10 cellular contexts compared by ENCODE assay signal in the genomic region with DNA sequence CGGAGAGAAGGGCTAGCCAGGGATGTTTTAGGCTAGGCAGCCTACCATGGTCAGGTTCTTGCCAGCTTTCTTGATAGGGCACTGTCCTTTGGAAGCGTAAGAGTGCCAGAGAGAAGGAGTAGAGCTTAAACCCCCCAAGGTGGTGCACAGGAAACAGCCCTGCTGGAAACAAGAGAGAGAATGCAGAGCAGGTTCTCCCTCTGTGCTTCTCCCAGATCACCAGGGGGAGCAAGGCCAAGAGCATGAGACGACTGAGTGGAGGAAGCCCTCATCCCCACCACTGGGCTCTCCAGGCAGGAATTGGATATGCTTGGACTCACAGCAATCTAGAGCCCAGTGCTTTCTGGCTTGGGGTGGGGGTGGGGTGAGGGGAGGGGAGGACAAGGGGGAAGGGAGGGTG. TPM values are rescaled to one million over a fixed set of nuclear protein-coding genes. Genes with fewer than 3 reads are reported as not detected.
DNase-seq lines count a peak whose midpoint lies in the region; ATAC-seq and TF ChIP-seq lines count a peak whose summit lies in the region.
"Had no signal": no experiment of that assay in that cellular context is flagged by ENCODE, and none has a peak within 500 bp of the region (broad histone marks: within the 10 kb centered on the region; RNA-seq: fewer than 3 reads in every experiment).

No MANE protein-coding gene starts in this region.

- no peaks in the 10 kb centered on the region for H3K9me3 Mint-ChIP-seq in central memory CD8-positive, alpha-beta T cell
- no peaks in the 10 kb centered on the region for H3K9me3 Mint-ChIP-seq in natural killer cell
- H3K9me3 Mint-ChIP-seq: nephron had no signal

- H3K36me3 Mint-ChIP-seq in central memory CD8-positive, alpha-beta T cell (ENCODE audit: insufficient read depth), result peaks cover 23% of the 10 kb centered on the region
- H3K36me3 Mint-ChIP-seq in natural killer cell, result no peaks in the 10 kb centered on the region

- no peak overlapping the region for H3K4me3 ChIP-seq in AG04450 (ENCODE audit: low read depth, low read length)
- H3K4me3 ChIP-seq in HCT116 (replicated peaks in 1 of 2; ENCODE audit: low read depth in 1 of 2, low read length in 2 of 2), result no peak overlapping the region; a peak in 1 of 4 replicates
- no peak overlapping the region for H3K4me3 ChIP-seq in HAP-1

- H3K4me2 ChIP-seq in HCT116 (ENCODE audit: low read length), result peak overlapping the region; percentile 51

- ATAC-seq in HCT116 (no peak), natural killer cell (no peak), HG03565 (IDR thresholded peaks at IDR 0.05; ENCODE audit: unreplicated experiment) (no peak)
- ATAC-seq in central memory CD8-positive, alpha-beta T cell (replicated peaks; ENCODE audit: extremely low read depth, poor library complexity, severe bottlenecking), result no peak

- H3K9ac ChIP-seq in HCT116 (ENCODE audit: low read length), result no peak overlapping the region

- no peaks in the 10 kb centered on the region for H3K9me3 ChIP-seq in AG04450 (ENCODE audit: control insufficient read depth, insufficient read depth, low read length)
- no peaks in the 10 kb centered on the region for H3K9me3 ChIP-seq in HCT116 (ENCODE audit: control insufficient read depth in 1 of 2, insufficient read depth in 1 of 2, low read depth in 1 of 2, low read length in 2 of 2)
- H3K9me3 ChIP-seq in HAP-1, result no peaks in the 10 kb centered on the region

- TF ChIP-seq CTCF in AG04450 (IDR thresholded peaks at IDR 0.05; ENCODE audit: low read depth, low read length) (peak; percentile 29), HCT116 (IDR thresholded peaks at IDR 0.05 in 2 of 3, conservative IDR thresholded peaks at IDR 0.05 in 1 of 3; ENCODE audit: borderline replicate concordance in 1 of 3, insufficient read depth in 1 of 3, low read depth in 2 of 3, low read length in 2 of 3) (no peak), natural killer cell (IDR thresholded peaks at IDR 0.05) (no peak)

- H3K4me1 Mint-ChIP-seq in central memory CD8-positive, alpha-beta T cell, result peaks cover 60% of the 10 kb centered on the region
- peaks cover 67 to 84% of the 10 kb centered on the region in 2 donors for H3K4me1 Mint-ChIP-seq in natural killer cell

- in situ Hi-C loops in HAP-1 (cut with MboI; ENCODE audit: low sequenced_read_pairs), result no loop called here

- no peaks in the 10 kb centered on the region for H3K79me2 ChIP-seq in HCT116 (ENCODE audit: insufficient read depth, low read length)

- H3K27ac Mint-ChIP-seq in central memory CD8-positive, alpha-beta T cell (ENCODE audit: low read depth), result peak overlapping the region; percentile 99
- H3K27ac Mint-ChIP-seq in natural killer cell, result peak overlapping the region; percentile 93 to 99

- no peak for TF ChIP-seq RAD21 in HCT116 (IDR thresholded peaks at IDR 0.05; ENCODE audit: low read depth)

- H3K36me3 ChIP-seq in HCT116 (ENCODE audit: control insufficient read depth in 1 of 2, insufficient read depth in 2 of 2, low read length in 2 of 2), result no peaks in the 10 kb centered on the region
- H3K36me3 ChIP-seq in HAP-1 (replicated peaks), result no peaks in the 10 kb centered on the region

- CTCF ChIA-PET in AG04450 (lab: Charles Lee) (no interaction called here), HCT116 (lab: Charles Lee) (no interaction called here)

- H3K9me2 ChIP-seq in HCT116 (ENCODE audit: insufficient read depth), result no peaks in the 10 kb centered on the region

- H3K27ac ChIP-seq in AG04450 (ENCODE audit: low read depth, low read length) (no peak overlapping the region), HCT116 (ENCODE audit: low read depth, low read length) (no peak overlapping the region)

- H4K20me1 ChIP-seq in HCT116 (ENCODE audit: insufficient read depth), result no peaks in the 10 kb centered on the region

- RAD21 ChIA-PET in HCT116 (lab: Charles Lee; ENCODE audit: low non-redundant PET in 1 of 2, low total read pairs in 2 of 2, uncharacterized antibody in 2 of 2, unreplicated experiment in 2 of 2), result no interaction called here

- peaks cover 25 to 51% of the 10 kb centered on the region in 2 experiments for H3K4me1 ChIP-seq in HCT116 (ENCODE audit: control insufficient read depth in 1 of 2, insufficient read depth in 2 of 2, low read length in 2 of 2)
- no peaks in the 10 kb centered on the region for H3K4me1 ChIP-seq in HAP-1

- H2AFZ ChIP-seq in HCT116 (ENCODE audit: low read depth, low read length, poor library complexity, severe bottlenecking), result no peak overlapping the region

- TF ChIP-seq POLR2A in HCT116 (IDR thresholded peaks at IDR 0.05; ENCODE audit: borderline replicate concordance, extremely low read depth, insufficient read depth, insufficient read length), result no peak

- DNase-seq in AG04450 (ENCODE audit: low read depth, low spot score) (no peak), HCT116 (ENCODE audit: low read depth, low spot score) (no peak), natural killer cell (no peak), HAP-1 (ENCODE audit: low spot score in 2 of 2) (no peak), amygdala (lab: John Stamatoyannopoulos, UW) (no peak)
- DNase-seq in central memory CD8-positive, alpha-beta T cell (ENCODE audit: low spot score in 2 of 2), result no peak
- DNase-seq in stimulated activated CD4-positive, alpha-beta T cell treated with anti-CD3 and anti-CD28 coated beads, Interleukin-2, amount 100 ng/mL, for 24 hours, result no peak
- DNase-seq: NCI-H345 had no signal

- H3K4me3 Mint-ChIP-seq in central memory CD8-positive, alpha-beta T cell, result no peak overlapping the region
- H3K4me3 Mint-ChIP-seq in natural killer cell, result peak overlapping the region; percentile 35
- H3K4me3 Mint-ChIP-seq: nephron had no signal

- no peaks in the 10 kb centered on the region for H3K27me3 Mint-ChIP-seq in central memory CD8-positive, alpha-beta T cell
- no peaks in the 10 kb centered on the region for H3K27me3 Mint-ChIP-seq in natural killer cell (ENCODE audit: low read depth in 2 of 2)

- no TSS peak for BruUV-seq in HCT116 (replicated peaks; lab: Mats Ljungman, UMichigan)

- POLR2A ChIA-PET in AG04450 (lab: Yijun Ruan, JAX), result interaction anchor here (1.0 kb wide), 1 partner anchor 16 kb away, joined by 3 read pairs; no protein-coding TSS in a partner anchor
- POLR2A ChIA-PET in HCT116 (lab: Charles Lee), result no interaction called here

- H3K27me3 ChIP-seq in AG04450 (ENCODE audit: control insufficient read depth, insufficient read depth, low read length), result no peaks in the 10 kb centered on the region
- no peaks in the 10 kb centered on the region for H3K27me3 ChIP-seq in HCT116 (ENCODE audit: insufficient read depth, low read length)
- no peaks in the 10 kb centered on the region for H3K27me3 ChIP-seq in HAP-1 (ENCODE audit: low read depth)

- intact Hi-C loops in HCT116 (cut with micrococcal nuclease) (loop anchor here (1.0 kb wide), 1 partner anchor 26 kb away; no protein-coding TSS in a partner anchor), natural killer cell (cut with micrococcal nuclease) (no loop called here)

TF ChIP-seq in HCT116, 20 proteins besides CTCF, POLR2A, EP300 and RAD21:
- no peak for TF ChIP-seq ELF1 (IDR thresholded peaks at IDR 0.05; ENCODE audit: borderline replicate concordance, low read depth)
- no peak for TF ChIP-seq POLR2AphosphoS5 (IDR thresholded peaks at IDR 0.05; ENCODE audit: low read depth, low read length)

RNA-seq across cellular contexts. Expression of gene ATP2B4, which starts 49.8 kb away (rescaled TPM):
- polyA plus RNA-seq in AG04450 (2011; rRNA removed), result 168 and 204 TPM in 2 replicates
- 319 and 332 TPM in 2 replicates for polyA minus RNA-seq in AG04450 (2011; rRNA and poly(A)+ RNA removed)
- 37.1 TPM for total RNA-seq in HCT116 (2021; ENCODE audit: unreplicated experiment)
- 22.3 and 25.3 TPM in 2 replicates for polyA plus RNA-seq in HCT116 (2012)
- total RNA-seq in natural killer cell, result 100 to 1,000 TPM; 175 to 235 (median 196) TPM
